8 cellular contexts compared by ENCODE assay signal in the genomic region with DNA sequence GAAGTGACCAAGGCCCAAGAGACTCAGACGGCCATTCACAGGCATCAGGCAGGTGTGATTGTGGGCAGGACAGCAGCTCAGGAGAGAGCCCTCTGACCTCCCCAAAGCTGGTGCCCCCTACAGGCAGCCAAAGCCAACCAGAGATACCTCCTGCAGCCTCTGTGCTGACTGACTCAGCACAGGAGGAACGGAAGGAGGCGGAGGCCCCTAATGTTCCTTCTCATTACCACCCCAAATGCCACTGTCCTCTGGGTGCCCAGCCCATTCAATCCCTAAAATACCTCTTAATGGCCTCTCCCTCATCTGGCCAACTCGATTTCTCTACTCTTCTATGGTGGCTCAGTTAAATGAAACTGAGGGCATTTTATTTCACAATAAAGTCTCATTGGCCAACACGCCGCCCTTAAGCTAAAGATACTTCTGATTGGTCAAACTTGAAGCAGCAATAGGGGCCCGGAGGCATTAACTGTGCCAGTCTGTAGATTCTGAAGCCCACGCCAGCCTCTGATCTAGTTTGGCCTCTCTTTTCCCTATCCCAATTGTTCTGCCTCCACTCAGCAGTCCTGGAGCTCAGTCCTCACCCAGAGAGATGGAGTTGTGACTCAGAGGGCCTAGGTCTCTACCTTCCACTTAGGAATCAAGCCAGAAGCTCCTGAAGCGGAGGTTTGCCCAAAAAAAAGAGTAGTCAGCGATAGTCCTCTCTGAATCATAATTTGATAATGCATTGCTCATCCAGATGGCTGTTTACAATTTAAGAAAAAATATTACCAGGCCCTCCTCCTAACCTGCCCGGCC. TPM values are rescaled to one million over a fixed set of nuclear protein-coding genes. Genes with fewer than 3 reads are reported as not detected.
DNase-seq lines count a peak whose midpoint lies in the region; TF ChIP-seq lines count a peak whose summit lies in the region.

No MANE protein-coding gene starts in this region.

- no peaks in the 10 kb centered on the region for H3K9me3 Mint-ChIP-seq in HFFc6

- H3K27me3 ChIP-seq in rectal smooth muscle tissue (ENCODE audit: control insufficient read depth, insufficient read depth, low read length) = no peaks in the 10 kb centered on the region

- peak overlapping the region; percentile 97 for H3K4me3 Mint-ChIP-seq in HFFc6

- H3K27ac Mint-ChIP-seq in HFFc6 = peak overlapping the region; percentile 94

- no peak overlapping the region for H3K9ac ChIP-seq in rectal smooth muscle tissue (ENCODE audit: low read length)

- H3K27ac ChIP-seq in rectal smooth muscle tissue (ENCODE audit: low read depth, low read length) = peak overlapping the region; percentile 92

- peaks cover 18% of the 10 kb centered on the region for H3K36me3 ChIP-seq in rectal smooth muscle tissue (ENCODE audit: control insufficient read depth, insufficient read depth, low read length)

- H3K4me3 ChIP-seq in foreskin fibroblast (ENCODE audit: low read depth in 1 of 2, low read length in 2 of 2) = peak overlapping the region; percentile 76 to 93
- peak overlapping the region; percentile 66 for H3K4me3 ChIP-seq in rectal smooth muscle tissue (ENCODE audit: low read length)

- H3K36me3 Mint-ChIP-seq in HFFc6 (ENCODE audit: low read depth) = peaks cover 47% of the 10 kb centered on the region

- peaks cover 3% of the 10 kb centered on the region; the same call in 1 of the 2 replicates for H3K27me3 Mint-ChIP-seq in HFFc6 (ENCODE audit: insufficient read depth)

- DNase-seq in SIG-M5 treated with dmso at 0.1 percent for 504 hours (lab: John Stamatoyannopoulos, UW; ENCODE audit: unreplicated experiment) (peak; percentile 70), SIG-M5 (lab: John Stamatoyannopoulos, UW) (no peak), HFFc6 (peak; percentile 48), NAMALWA (ENCODE audit: low spot score) (peak; percentile 80), foreskin fibroblast (peak in 1 of 2 donors; percentile 56), anterior cingulate cortex (lab: John Stamatoyannopoulos, UW) (no peak)
- peak; percentile 55 for DNase-seq in activated T-cell treated with anti-CD3 and anti-CD28 coated beads, Interleukin-2, amount 50 U/mL, for 1 hour

- H3K4me1 ChIP-seq in rectal smooth muscle tissue (ENCODE audit: control insufficient read depth, insufficient read depth, low read length) = peaks cover 6% of the 10 kb centered on the region

- TF ChIP-seq CTCF in HFFc6 (IDR thresholded peaks at IDR 0.05) = peak; percentile 72
- peak; percentile 46 for TF ChIP-seq CTCF in foreskin fibroblast (IDR thresholded peaks at IDR 0.05; ENCODE audit: low read depth, low read length)

- peaks cover 42% of the 10 kb centered on the region for H3K4me1 Mint-ChIP-seq in HFFc6 (ENCODE audit: low read depth)

RNA-seq across cellular contexts. Expression of a gene that starts 1.2 kb away (rescaled TPM):
- total RNA-seq in HFFc6 (2021; fragmentation: NEBNext Ultra II Directional; extraction: Animal tissue kit (Norgen Biotek cat#: 25700)) = 10 to 100 TPM; 26.4 to 32.8 (median 30.0) TPM

RNA-seq across cellular contexts. Expression of a gene that starts 21.5 kb away (rescaled TPM):
- total RNA-seq in HFFc6 (2021; fragmentation: NEBNext Ultra II Directional; extraction: Animal tissue kit (Norgen Biotek cat#: 25700)) = 1 to 10 TPM in 4 of 6 experiments, under 1 TPM in 2; 0.47 to 2.2 (median 1.6) TPM

RNA-seq across cellular contexts. Expression of a gene that starts 42.0 kb away (rescaled TPM):
- 10 to 100 TPM in 4 of 6 experiments, 1 to 10 TPM in 2; 7.5 to 12.4 (median 10.4) TPM for total RNA-seq in HFFc6 (2021; fragmentation: NEBNext Ultra II Directional; extraction: Animal tissue kit (Norgen Biotek cat#: 25700))

Comparison
In these comparisons a context has a peak if more than half of its experiments do, and no peak if none do; other contexts are left out.
1. DNase-seq: peak in SIG-M5 treated with dmso at 0.1 percent for 504 hours (single experiment), HFFc6 (single experiment), NAMALWA (single experiment) and activated T-cell treated with anti-CD3 and anti-CD28 coated beads, Interleukin-2, amount 50 U/mL, for 1 hour (single experiment); none in SIG-M5 (single experiment) and anterior cingulate cortex (0 of 58).